8 cellular contexts compared by ENCODE assay signal in the genomic region with DNA sequence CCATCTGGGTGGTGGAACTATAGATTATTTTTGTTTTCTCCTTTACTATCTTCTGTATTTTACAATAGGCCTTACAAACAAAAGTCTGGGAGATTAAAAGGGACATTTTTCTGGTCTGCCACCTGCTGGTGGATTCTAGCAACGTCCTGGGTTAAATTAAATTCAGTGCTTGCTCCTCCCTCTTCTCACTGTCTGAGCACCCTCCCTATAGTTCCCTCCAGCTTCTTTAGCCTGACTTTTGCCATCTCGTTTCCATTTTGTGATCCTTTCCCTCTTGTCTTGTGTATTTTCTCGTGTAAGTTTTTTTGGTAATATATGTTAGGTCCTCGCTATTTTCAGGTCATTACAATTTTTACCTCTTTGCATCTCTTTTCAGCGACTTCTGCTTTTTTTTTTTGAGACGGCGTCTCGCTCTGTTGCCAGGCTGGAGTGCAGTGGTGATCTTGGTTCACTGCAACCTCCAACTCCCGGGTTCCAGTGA. TPM values are rescaled to one million over a fixed set of nuclear protein-coding genes. Genes with fewer than 3 reads are reported as not detected.
DNase-seq lines count a peak whose midpoint lies in the region; ATAC-seq and TF ChIP-seq lines count a peak whose summit lies in the region.

No MANE protein-coding gene starts in this region.

- peak; percentile 83 to 84 for ATAC-seq in CD4-positive, CD25-positive, alpha-beta regulatory T cell (ENCODE audit: low read depth in 2 of 2)
- peak; percentile 80 for ATAC-seq in HG03469 (IDR thresholded peaks at IDR 0.05; ENCODE audit: unreplicated experiment)
- ATAC-seq in esophagus mucosa: peak; percentile 73
- ATAC-seq in natural killer cell treated with Interleukin-12 subunit alpha and Interleukin-12 subunit beta and Interleukin-15 and Interleukin-18, amount 100 ng/mL, for 72 hours: peak; percentile 73 to 82
- ATAC-seq in stimulated activated naive CD8-positive, alpha-beta T cell treated with anti-CD3 and anti-CD28 coated beads, Interleukin-15, amount 100 ng/mL, for 72 hours: peak; percentile 89

- peaks cover 28% of the 10 kb centered on the region for H3K36me3 Mint-ChIP-seq in CD4-positive, CD25-positive, alpha-beta regulatory T cell
- no peaks in the 10 kb centered on the region for H3K36me3 Mint-ChIP-seq in natural killer cell treated with Interleukin-12 subunit alpha and Interleukin-12 subunit beta and Interleukin-15 and Interleukin-18, amount 100 ng/mL, for 72 hours

- peak overlapping the region; percentile 52 for H3K4me2 ChIP-seq in OCI-LY3 (ENCODE audit: low read length)

- no peaks in the 10 kb centered on the region for H3K9me3 ChIP-seq in CD4-positive, CD25-positive, alpha-beta regulatory T cell (ENCODE audit: control insufficient read depth in 2 of 2, low read length in 2 of 2)
- H3K9me3 ChIP-seq in OCI-LY3 (ENCODE audit: insufficient read depth, low read length): no peaks in the 10 kb centered on the region

- H3K4me1 ChIP-seq in CD4-positive, CD25-positive, alpha-beta regulatory T cell (ENCODE audit: control insufficient read depth, insufficient read depth, low read length, poor library complexity, severe bottlenecking): no peaks in the 10 kb centered on the region
- no peaks in the 10 kb centered on the region for H3K4me1 ChIP-seq in OCI-LY3 (ENCODE audit: low read length)

- H3K27ac Mint-ChIP-seq in CD4-positive, CD25-positive, alpha-beta regulatory T cell: peak overlapping the region in 1 of 3 donors; percentile 43
- peak overlapping the region in 1 of 2 donors; percentile 2 for H3K27ac Mint-ChIP-seq in natural killer cell treated with Interleukin-12 subunit alpha and Interleukin-12 subunit beta and Interleukin-15 and Interleukin-18, amount 100 ng/mL, for 72 hours
- H3K27ac Mint-ChIP-seq in stimulated activated naive CD8-positive, alpha-beta T cell treated with anti-CD3 and anti-CD28 coated beads, Interleukin-15, amount 100 ng/mL, for 72 hours: peak overlapping the region in 1 of 2 donors; percentile 12

- no peaks in the 10 kb centered on the region for H4K20me1 ChIP-seq in OCI-LY3 (ENCODE audit: insufficient read depth, low read length)

- peak; percentile 38 to 81 (median 67) for DNase-seq in CD4-positive, CD25-positive, alpha-beta regulatory T cell
- DNase-seq in GM19240 (ENCODE audit: insufficient read length, low spot score) (peak; percentile 76), activated T-cell treated with anti-CD3 and anti-CD28 coated beads for 24 hours (ENCODE audit: low read depth) (peak; percentile 60)
- no peak for DNase-seq in natural killer cell treated with Interleukin-12 subunit alpha and Interleukin-12 subunit beta and Interleukin-15 and Interleukin-18, amount 100 ng/mL, for 72 hours (ENCODE audit: low spot score)
- peak; percentile 60 to 69 for DNase-seq in stimulated activated naive CD8-positive, alpha-beta T cell treated with anti-CD3 and anti-CD28 coated beads, Interleukin-15, amount 100 ng/mL, for 72 hours

- no peak overlapping the region for H2AFZ ChIP-seq in OCI-LY3 (ENCODE audit: low read depth, low read length)

- no peak overlapping the region for H3K4me3 ChIP-seq in CD4-positive, CD25-positive, alpha-beta regulatory T cell (ENCODE audit: low read depth, low read length)
- H3K4me3 ChIP-seq in OCI-LY3 (ENCODE audit: low read length): peak overlapping the region; percentile 65

- TF ChIP-seq CTCF in OCI-LY3 (IDR thresholded peaks at IDR 0.05; ENCODE audit: low read depth, low read length): peak; percentile 58

- peaks cover 0 to 3% (median 0%) of the 10 kb centered on the region in 7 donors for H3K9me3 Mint-ChIP-seq in CD4-positive, CD25-positive, alpha-beta regulatory T cell
- H3K9me3 Mint-ChIP-seq in natural killer cell treated with Interleukin-12 subunit alpha and Interleukin-12 subunit beta and Interleukin-15 and Interleukin-18, amount 100 ng/mL, for 72 hours: no peaks in the 10 kb centered on the region
- H3K9me3 Mint-ChIP-seq in stimulated activated naive CD8-positive, alpha-beta T cell treated with anti-CD3 and anti-CD28 coated beads, Interleukin-15, amount 100 ng/mL, for 72 hours: peaks cover 0 to 4% of the 10 kb centered on the region in 2 donors

- H3K36me3 ChIP-seq in CD4-positive, CD25-positive, alpha-beta regulatory T cell (ENCODE audit: control insufficient read depth, insufficient read depth, low read length): peaks cover 15% of the 10 kb centered on the region
- H3K36me3 ChIP-seq in OCI-LY3 (replicated peaks; ENCODE audit: low read depth, low read length): peaks cover 8% of the 10 kb centered on the region

- H3K27ac ChIP-seq in CD4-positive, CD25-positive, alpha-beta regulatory T cell (ENCODE audit: insufficient read depth, low read length, poor library complexity, severe bottlenecking): no peak overlapping the region
- no peak overlapping the region for H3K27ac ChIP-seq in OCI-LY3 (ENCODE audit: low read length)

- H3K79me2 ChIP-seq in OCI-LY3 (ENCODE audit: low read length): no peaks in the 10 kb centered on the region

- peak overlapping the region in 1 of 4 donors; percentile 48 for H3K4me3 Mint-ChIP-seq in CD4-positive, CD25-positive, alpha-beta regulatory T cell
- H3K4me3 Mint-ChIP-seq in natural killer cell treated with Interleukin-12 subunit alpha and Interleukin-12 subunit beta and Interleukin-15 and Interleukin-18, amount 100 ng/mL, for 72 hours: peak overlapping the region; percentile 39
- peak overlapping the region; percentile 32 to 42 for H3K4me3 Mint-ChIP-seq in stimulated activated naive CD8-positive, alpha-beta T cell treated with anti-CD3 and anti-CD28 coated beads, Interleukin-15, amount 100 ng/mL, for 72 hours

- H3K4me1 Mint-ChIP-seq in CD4-positive, CD25-positive, alpha-beta regulatory T cell: peaks cover 5 to 10% (median 6%) of the 10 kb centered on the region in 4 donors
- H3K4me1 Mint-ChIP-seq in natural killer cell treated with Interleukin-12 subunit alpha and Interleukin-12 subunit beta and Interleukin-15 and Interleukin-18, amount 100 ng/mL, for 72 hours (ENCODE audit: low read depth in 2 of 2): peaks cover 4 to 6% of the 10 kb centered on the region in 2 donors
- H3K4me1 Mint-ChIP-seq in stimulated activated naive CD8-positive, alpha-beta T cell treated with anti-CD3 and anti-CD28 coated beads, Interleukin-15, amount 100 ng/mL, for 72 hours: peaks cover 7% of the 10 kb centered on the region

- peak overlapping the region; percentile 25; the same call in 1 of the 2 replicates for H3K9ac ChIP-seq in OCI-LY3 (ENCODE audit: low read length)

- no peaks in the 10 kb centered on the region for H3K27me3 Mint-ChIP-seq in CD4-positive, CD25-positive, alpha-beta regulatory T cell
- H3K27me3 Mint-ChIP-seq in natural killer cell treated with Interleukin-12 subunit alpha and Interleukin-12 subunit beta and Interleukin-15 and Interleukin-18, amount 100 ng/mL, for 72 hours: no peaks in the 10 kb centered on the region
- H3K27me3 Mint-ChIP-seq in stimulated activated naive CD8-positive, alpha-beta T cell treated with anti-CD3 and anti-CD28 coated beads, Interleukin-15, amount 100 ng/mL, for 72 hours: no peaks in the 10 kb centered on the region

- no peaks in the 10 kb centered on the region for H3K27me3 ChIP-seq in CD4-positive, CD25-positive, alpha-beta regulatory T cell (ENCODE audit: control insufficient read depth, insufficient read depth, low read length)
- H3K27me3 ChIP-seq in OCI-LY3 (ENCODE audit: low read depth, low read length): no peaks in the 10 kb centered on the region

RNA-seq across cellular contexts. Expression of a gene that starts 16.1 kb away (rescaled TPM):
- total RNA-seq in CD4-positive, CD25-positive, alpha-beta regulatory T cell: 4.8 TPM
- polyA plus RNA-seq in CD4-positive, CD25-positive, alpha-beta regulatory T cell: 1 to 10 TPM; 3.1 to 6.3 (median 3.4) TPM
- total RNA-seq in esophagus mucosa: 5.2 TPM
- total RNA-seq in natural killer cell treated with Interleukin-12 subunit alpha and Interleukin-12 subunit beta and Interleukin-15 and Interleukin-18, amount 100 ng/mL, for 72 hours: 1 to 10 TPM; 4.1 to 7.6 TPM

RNA-seq across cellular contexts. Expression of a gene that starts 16.5 kb away (rescaled TPM):
- 108 TPM for total RNA-seq in CD4-positive, CD25-positive, alpha-beta regulatory T cell
- polyA plus RNA-seq in CD4-positive, CD25-positive, alpha-beta regulatory T cell: 100 to 1,000 TPM in 2 of 4 donors, 10 to 100 TPM in 2; 85.3 to 107 (median 97.0) TPM
- total RNA-seq in esophagus mucosa: 35.3 TPM
- total RNA-seq in natural killer cell treated with Interleukin-12 subunit alpha and Interleukin-12 subunit beta and Interleukin-15 and Interleukin-18, amount 100 ng/mL, for 72 hours: 10 to 100 TPM; 65.3 to 99.9 TPM
